ENCODE assay signal across 1 cellular context in genomic region chr7:17297243-17297642, GRCh38.
TF ChIP-seq lines count a peak whose summit lies in the region.

No MANE protein-coding gene starts in this region.

TF ChIP-seq in GM23338, 12 proteins besides CTCF, POLR2A, EP300 and RAD21 (continued from another document):
- TF ChIP-seq ZNF462 (CRISPR knock-in tag; IDR thresholded peaks at IDR 0.05) (no peak), EZH2 (IDR thresholded peaks at IDR 0.05; ENCODE audit: low read depth, unreplicated experiment) (no peak), JUNB (IDR thresholded peaks at IDR 0.05; ENCODE audit: unreplicated experiment) (no peak), ZNF331 (CRISPR knock-in tag; IDR thresholded peaks at IDR 0.05; ENCODE audit: low read depth) (no peak), CREB1 (CRISPR knock-in tag; IDR thresholded peaks at IDR 0.05; ENCODE audit: low read depth) (no peak), STAT1 (IDR thresholded peaks at IDR 0.05; ENCODE audit: unreplicated experiment) (no peak), ETS1 (IDR thresholded peaks at IDR 0.05) (no peak)
